10 cellular contexts compared by ENCODE assay signal in genomic region chr3:172321035-172321434, GRCh38.
A peak's percentile ranks its signal among the peaks of the same experiment; 100 is the strongest.
DNase-seq lines count a peak whose midpoint lies in the region; ATAC-seq, FAIRE-seq and TF ChIP-seq lines count a peak whose summit lies in the region.
"Had no signal": no experiment of that assay in that cellular context is flagged by ENCODE, and none has a peak within 500 bp of the region (broad histone marks: within the 10 kb centered on the region; RNA-seq: fewer than 3 reads in every experiment).

No MANE protein-coding gene starts in this region.

- H3K4me1 ChIP-seq in adipocyte (ENCODE audit: control insufficient read depth, insufficient read depth, low read length), result peaks cover 44% of the 10 kb centered on the region
- H3K4me1 ChIP-seq in osteoblast (ENCODE audit: insufficient read depth, low read length), result peaks cover 58% of the 10 kb centered on the region

- H4K20me1 ChIP-seq in osteoblast (ENCODE audit: insufficient read depth, low read length), result peaks cover 27% of the 10 kb centered on the region

- H3K27me3 ChIP-seq in adipocyte (replicated peaks; ENCODE audit: control insufficient read depth, insufficient read depth, low read length) (no peaks in the 10 kb centered on the region), osteoblast (ENCODE audit: insufficient read depth, low read length) (no peaks in the 10 kb centered on the region)

- H3K4me2 ChIP-seq in osteoblast (ENCODE audit: insufficient read depth, low read length), result no peak overlapping the region

- H3K9me3 ChIP-seq in adipocyte (ENCODE audit: control insufficient read depth, low read length), result no peaks in the 10 kb centered on the region
- no peaks in the 10 kb centered on the region for H3K9me3 ChIP-seq in osteoblast (ENCODE audit: low read depth, low read length)

- peaks cover 26% of the 10 kb centered on the region for H3K79me2 ChIP-seq in osteoblast (ENCODE audit: insufficient read depth, low read length)

- no peak overlapping the region for H3K9ac ChIP-seq in adipocyte (ENCODE audit: low read length)

- H2AFZ ChIP-seq in osteoblast (ENCODE audit: low read length), result no peak overlapping the region

- H3K36me3 ChIP-seq in adipocyte (ENCODE audit: control insufficient read depth, insufficient read depth, low read length, severe bottlenecking) (peaks cover 84% of the 10 kb centered on the region), osteoblast (ENCODE audit: insufficient read depth, low read length) (peaks cover 64% of the 10 kb centered on the region)

- DNase-seq in adipocyte (ENCODE audit: low read depth), result peak; percentile 75
- DNase-seq in osteoblast (ENCODE audit: insufficient read length, low spot score, missing footprints), result peak; percentile 35
- DNase-seq in urothelium cell line (ENCODE audit: low spot score), result no peak
- no peak for DNase-seq in cerebellum (ENCODE audit: low spot score)
- DNase-seq: EL, Karpas-422 had no signal

- no peak for FAIRE-seq in urothelium cell line (lab: Jason Lieb, UNC)

- H3K4me3 ChIP-seq in adipocyte (ENCODE audit: low read length) (no peak overlapping the region), osteoblast (ENCODE audit: insufficient read depth, low read length) (no peak overlapping the region)

- H3K27ac ChIP-seq in osteoblast (ENCODE audit: low read depth, low read length), result peak overlapping the region; percentile 51

- ATAC-seq in HG02852 (IDR thresholded peaks at IDR 0.05; ENCODE audit: unreplicated experiment) (peak; percentile 58), HG02678 (IDR thresholded peaks at IDR 0.05; ENCODE audit: unreplicated experiment) (no peak), HG02981 (IDR thresholded peaks at IDR 0.05; ENCODE audit: unreplicated experiment) (no peak)

- TF ChIP-seq CTCF in GM12873 (IDR thresholded peaks at IDR 0.05; ENCODE audit: insufficient read depth, low read depth, low read length, missing control alignments) (peak; percentile 15), osteoblast (IDR thresholded peaks at IDR 0.05; ENCODE audit: extremely low read depth, low read depth, low read length) (no peak)

Comparison
In these comparisons a context has a peak if more than half of its experiments do, and no peak if none do; other contexts are left out.
1. DNase-seq: peak in adipocyte (single experiment) and osteoblast (single experiment); none in urothelium cell line (single experiment) and cerebellum (single experiment).